34 cellular contexts compared by ENCODE assay signal in the genomic region with DNA sequence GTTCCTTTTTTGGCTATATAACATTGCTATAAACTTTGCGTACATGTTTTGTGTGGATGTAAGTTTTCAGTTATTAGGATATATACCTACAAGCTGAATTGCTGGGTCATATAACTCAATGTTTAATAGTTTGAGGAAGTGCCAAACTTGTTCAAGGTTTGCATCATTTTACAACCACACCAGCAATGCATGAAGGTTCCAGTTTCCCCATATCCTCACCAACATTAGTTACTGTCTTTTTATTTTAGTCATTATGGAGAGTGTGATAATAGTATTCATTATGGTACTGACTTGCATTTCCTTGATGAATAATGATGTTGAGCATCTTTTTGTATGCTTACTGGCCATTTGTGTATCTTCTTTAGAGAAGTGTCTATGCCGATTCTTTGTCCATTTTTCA.
DNase-seq lines count a peak whose midpoint lies in the region; ATAC-seq, FAIRE-seq and TF ChIP-seq lines count a peak whose summit lies in the region.
"Had no signal": no experiment of that assay in that cellular context is flagged by ENCODE, and none has a peak within 500 bp of the region (broad histone marks: within the 10 kb centered on the region; RNA-seq: fewer than 3 reads in every experiment).

No MANE protein-coding gene starts in this region.

- TF ChIP-seq EP300 in GM12878 (IDR thresholded peaks at IDR 0.05; ENCODE audit: borderline replicate concordance in 1 of 2, control insufficient read depth in 1 of 2, low read depth in 2 of 2, low read length in 2 of 2): no peak

- no peak overlapping the region for H2AFZ ChIP-seq in GM12878 (ENCODE audit: control insufficient read depth, low read depth, low read length)

- H3K27ac ChIP-seq in GM12878 (ENCODE audit: control insufficient read depth, insufficient read depth): no peak overlapping the region
- H3K27ac ChIP-seq: C4-2B, coronary artery, lower lobe of right lung, prostate gland, SK-N-MC, suprapubic skin, upper lobe of left lung had no signal

- H3K27me3 ChIP-seq in GM12878 (replicated peaks in 1 of 2; ENCODE audit: control insufficient read depth in 2 of 2, insufficient read depth in 2 of 2, low read length in 1 of 2): no peaks in the 10 kb centered on the region
- H3K27me3 ChIP-seq: suprapubic skin, upper lobe of left lung had no signal

- H3K36me3 Mint-ChIP-seq in activated CD4-positive, alpha-beta T cell treated with anti-CD3 and anti-CD28 coated beads for 36 hours (ENCODE audit: low read depth): peaks cover 16% of the 10 kb centered on the region

- DNase-seq in activated CD4-positive, alpha-beta T cell treated with anti-CD3 and anti-CD28 coated beads for 36 hours: no peak
- DNase-seq in activated CD4-positive, alpha-beta T cell treated with anti-CD3 and anti-CD28 coated beads, Interleukin-2, amount 50 U/mL, for 1 hour: no peak
- no peak for DNase-seq in GM18507 (ENCODE audit: extremely low spot score, insufficient read length, low read depth)
- peak; percentile 52 to 85 for DNase-seq in NOMO-1 (lab: John Stamatoyannopoulos, UW; ENCODE audit: unreplicated experiment in 2 of 2)
- no peak for DNase-seq in GM12878 (ENCODE audit: low read depth, low spot score)
- DNase-seq in NCI-H1694 treated with DMSO at 0.1 percent for 48 hours (lab: John Stamatoyannopoulos, UW): no peak
- DNase-seq in HT-29 (ENCODE audit: low spot score): no peak
- DNase-seq: 8988T; activated CD4-positive, alpha-beta T cell treated with anti-CD3 and anti-CD28 coated beads for 1 hour; activated CD8-positive, alpha-beta memory T cell treated with anti-CD3 and anti-CD28 coated beads, Interleukin-2, amount 50 U/mL, for 48 hours; activated CD8-positive, alpha-beta T cell treated with anti-CD3 and anti-CD28 coated beads for 36 hours; activated gamma-delta T cell; caudate nucleus; COR-L47; effector CD8-positive, alpha-beta T cell; hippocampal formation; KG1; lower lobe of right lung; midbrain; MM.1S; naive B cell; NCI-H146; NCI-H446; NCI-H774; occipital lobe; upper lobe of left lung had no signal

- no peaks in the 10 kb centered on the region for H3K4me1 ChIP-seq in GM12878 (ENCODE audit: control insufficient read depth, insufficient read depth, low read length)
- H3K4me1 ChIP-seq: prostate gland had no signal

- TF ChIP-seq RAD21 in GM12878 (IDR thresholded peaks at IDR 0.05; ENCODE audit: insufficient read depth, low read depth, low read length): no peak

- no peak for TF ChIP-seq POLR2A in GM12878 (IDR thresholded peaks at IDR 0.05; ENCODE audit: low read depth, low read length)

- peaks cover 22% of the 10 kb centered on the region for H3K4me1 Mint-ChIP-seq in activated CD4-positive, alpha-beta T cell treated with anti-CD3 and anti-CD28 coated beads for 36 hours

- RAD21 ChIA-PET in GM12878 (lab: Charles Lee; ENCODE audit: unreplicated experiment): interaction anchor here (0.9 to 1.9 kb wide), 8 partner anchors 17 to 524 kb away, joined by 3 to 18 read pairs (median 4); no protein-coding TSS in a partner anchor

- no peaks in the 10 kb centered on the region for H3K27me3 Mint-ChIP-seq in activated CD4-positive, alpha-beta T cell treated with anti-CD3 and anti-CD28 coated beads for 36 hours
- H3K27me3 Mint-ChIP-seq: activated CD8-positive, alpha-beta T cell treated with anti-CD3 and anti-CD28 coated beads for 36 hours; naive B cell; stimulated activated memory B cell treated with anti-CD40 and anti-IgM and Interleukin-4, amounts not matched to agents 10 μg/mL and 1 μg/mL and 100 μg/mL, for 72 hours had no signal

- H3K4me3 Mint-ChIP-seq in activated CD4-positive, alpha-beta T cell treated with anti-CD3 and anti-CD28 coated beads for 36 hours: no peak overlapping the region
- H3K4me3 Mint-ChIP-seq: activated CD8-positive, alpha-beta T cell treated with anti-CD3 and anti-CD28 coated beads for 36 hours; naive B cell; stimulated activated memory B cell treated with anti-CD40 and anti-IgM and Interleukin-4, amounts not matched to agents 10 μg/mL and 1 μg/mL and 100 μg/mL, for 72 hours had no signal

- SMC1A ChIA-PET in GM12878 (lab: Charles Lee; ENCODE audit: uncharacterized antibody, unreplicated experiment): interaction anchor here (0.6 to 5.0 kb wide), 10 partner anchors 11 to 327 kb away, joined by 3 to 81 read pairs (median 4); no protein-coding TSS in a partner anchor

- peak; percentile 51 for FAIRE-seq in GM18507 (lab: Jason Lieb, UNC)
- no peak for FAIRE-seq in GM12878 (lab: Jason Lieb, UNC)
- FAIRE-seq: H54 had no signal

- H3K4me2 ChIP-seq in GM12878 (ENCODE audit: control insufficient read depth, insufficient read depth): no peak overlapping the region

- H3K9me3 Mint-ChIP-seq in activated CD4-positive, alpha-beta T cell treated with anti-CD3 and anti-CD28 coated beads for 36 hours (ENCODE audit: low read depth): peaks cover 4% of the 10 kb centered on the region

- CTCF ChIA-PET in activated CD4-positive, alpha-beta T cell treated with anti-CD3 and anti-CD28 coated beads for 36 hours (lab: Charles Lee): interaction anchor here (0.6 to 3.7 kb wide), 5 partner anchors 254 to 523 kb away, joined by 3 to 35 read pairs (median 3); no protein-coding TSS in a partner anchor
- CTCF ChIA-PET in GM12878 (lab: Yijun Ruan, JAX): interaction anchor here (0.7 to 4.7 kb wide), 11 partner anchors 10 to 664 kb away, joined by 3 to 66 read pairs (median 5); no protein-coding TSS in a partner anchor

- intact Hi-C loops in activated CD4-positive, alpha-beta T cell treated with anti-CD3 and anti-CD28 coated beads for 36 hours (cut with DNase I, micrococcal nuclease): loop anchor here (1.0 to 5.0 kb wide), 3 partner anchors 18 to 663 kb away; partner anchors contain the start of gene LRRC58 (in 1 of the 2)
- intact Hi-C loops in GM12878 (cut with micrococcal nuclease; ENCODE audit: unreplicated experiment): loop anchor here (5.0 kb wide), 2 partner anchors 348 to 523 kb away; no protein-coding TSS in a partner anchor

- no peak for TF ChIP-seq CTCF in GM12878 (IDR thresholded peaks at IDR 0.05 in 2 of 3, conservative IDR thresholded peaks at IDR 0.05 in 1 of 3; ENCODE audit: control insufficient read depth in 2 of 3, extremely low read depth in 1 of 3, insufficient read depth in 1 of 3, low read depth in 3 of 3, low read length in 3 of 3)

- H3K27ac Mint-ChIP-seq in activated CD4-positive, alpha-beta T cell treated with anti-CD3 and anti-CD28 coated beads for 36 hours: peak overlapping the region; percentile 22
- H3K27ac Mint-ChIP-seq: activated CD8-positive, alpha-beta T cell treated with anti-CD3 and anti-CD28 coated beads for 36 hours; stimulated activated memory B cell treated with anti-CD40 and anti-IgM and Interleukin-4, amounts not matched to agents 10 μg/mL and 1 μg/mL and 100 μg/mL, for 72 hours had no signal

- no peaks in the 10 kb centered on the region; the same call in 1 of the 3 replicates for H3K9me3 ChIP-seq in GM12878 (replicated peaks; ENCODE audit: control insufficient read depth, insufficient read depth, low read length)
- H3K9me3 ChIP-seq: lower lobe of right lung, prostate gland, suprapubic skin, upper lobe of left lung had no signal

- POLR2A ChIA-PET in activated CD4-positive, alpha-beta T cell treated with anti-CD3 and anti-CD28 coated beads for 36 hours (lab: Charles Lee): interaction anchor here (0.6 kb wide), 2 partner anchors 190 to 253 kb away, joined by 5 read pairs; no protein-coding TSS in a partner anchor
- POLR2A ChIA-PET in GM12878 (lab: Charles Lee): no interaction called here

- no peaks in the 10 kb centered on the region for H3K79me2 ChIP-seq in GM12878 (ENCODE audit: control insufficient read depth, insufficient read depth, low read length)

- H3K4me3 ChIP-seq in GM12878: no peak overlapping the region
- H3K4me3 ChIP-seq: coronary artery, lower lobe of right lung, prostate gland, SK-N-MC, suprapubic skin, upper lobe of left lung had no signal

- H3K36me3 ChIP-seq in GM12878 (ENCODE audit: control insufficient read depth in 2 of 2, insufficient read depth in 2 of 2, low read length in 1 of 2): peaks cover 0 to 5% of the 10 kb centered on the region in 2 experiments; a peak in 1 of 4 replicates
- H3K36me3 ChIP-seq: lower lobe of right lung, prostate gland had no signal

- BruUV-seq in GM12878 (replicated peaks; lab: Mats Ljungman, UMichigan): no TSS peak

- peak; percentile 73 for ATAC-seq in activated CD4-positive, alpha-beta T cell treated with anti-CD3 and anti-CD28 coated beads for 36 hours
- ATAC-seq in GM12878 (peak; percentile 48), GM18498 (IDR thresholded peaks at IDR 0.05; ENCODE audit: unreplicated experiment) (no peak)
- ATAC-seq: lower lobe of right lung; stimulated activated memory B cell treated with anti-CD40 and anti-IgM and Interleukin-4, amounts not matched to agents 10 μg/mL and 1 μg/mL and 100 μg/mL, for 72 hours had no signal

- H4K20me1 ChIP-seq in GM12878 (ENCODE audit: control insufficient read depth, insufficient read depth): no peaks in the 10 kb centered on the region

- in situ Hi-C loops in GM12878 (cut with MboI): loop anchor here (10.0 kb wide), 1 partner anchor 521 kb away; no protein-coding TSS in a partner anchor

- 100% methylated on average over 2 of the region's 2 CpGs for WGBS in GM12878 (ENCODE audit: insufficient coverage, insufficient replicate concordance, low lambda C conversion rate, missing lambda C conversion rate)

- H3K9ac ChIP-seq in GM12878 (ENCODE audit: control insufficient read depth, insufficient read depth, low read length): no peak overlapping the region

TF ChIP-seq in GM12878, 131 proteins besides CTCF, POLR2A, EP300 and RAD21:
- TF ChIP-seq NR2C2 (IDR thresholded peaks at IDR 0.05; ENCODE audit: borderline replicate concordance, control insufficient read depth, insufficient read length, low read depth) (no peak), SPI1 (IDR thresholded peaks at IDR 0.05; ENCODE audit: borderline replicate concordance, insufficient read depth, low read depth, low read length) (peak; percentile 35; the same call in 1 of the 2 replicates)

Comparison
In these comparisons a context has a peak if more than half of its experiments do, and no peak if none do; other contexts are left out.
1. DNase-seq: peak in NOMO-1 (2 of 2); none in activated CD4-positive, alpha-beta T cell treated with anti-CD3 and anti-CD28 coated beads for 36 hours (single experiment), activated CD4-positive, alpha-beta T cell treated with anti-CD3 and anti-CD28 coated beads, Interleukin-2, amount 50 U/mL, for 1 hour (single experiment), GM18507 (single experiment), GM12878 (single experiment), NCI-H1694 treated with DMSO at 0.1 percent for 48 hours (single experiment) and HT-29 (single experiment).